ENCODE assay signal across 9 cellular contexts in the genomic region with DNA sequence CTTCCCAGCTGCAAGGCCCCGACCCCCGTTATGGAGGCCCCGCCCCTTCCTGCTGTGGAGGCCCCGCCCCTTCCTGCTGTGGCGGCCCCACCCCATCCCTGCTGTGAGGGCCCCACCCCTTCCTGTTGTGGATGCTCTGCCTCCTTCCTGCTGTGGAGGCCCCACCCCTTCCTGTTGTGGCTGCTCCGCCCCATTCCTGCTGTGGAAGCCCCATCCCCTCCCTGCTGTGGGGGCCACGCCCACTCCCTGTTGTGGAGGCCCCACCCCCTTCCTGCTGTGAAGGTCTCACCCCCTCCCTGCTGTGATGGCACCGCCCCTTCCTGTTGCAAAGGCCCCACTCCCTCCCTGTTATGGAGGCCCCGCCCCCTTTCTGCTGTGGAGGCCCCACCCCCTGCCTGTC.
DNase-seq lines count a peak whose midpoint lies in the region; ATAC-seq, FAIRE-seq and TF ChIP-seq lines count a peak whose summit lies in the region.
"Had no signal": no experiment of that assay in that cellular context is flagged by ENCODE, and none has a peak within 500 bp of the region (broad histone marks: within the 10 kb centered on the region; RNA-seq: fewer than 3 reads in every experiment).

No MANE protein-coding gene starts in this region.

- H3K4me1 ChIP-seq in A549 = no peaks in the 10 kb centered on the region
- peaks cover 12% of the 10 kb centered on the region for H3K4me1 ChIP-seq in testis

- TF ChIP-seq CTCF in A549 (IDR thresholded peaks at IDR 0.05) = no peak
- no peak for TF ChIP-seq CTCF in HL-60 (IDR thresholded peaks at IDR 0.05; ENCODE audit: insufficient read depth, low read length)
- no peak for TF ChIP-seq CTCF in testis (IDR thresholded peaks at IDR 0.05)

- H3K36me3 ChIP-seq in testis (ENCODE audit: low read depth, missing control alignments) = no peaks in the 10 kb centered on the region

- POLR2A ChIA-PET in A549 (lab: Yijun Ruan, JAX) = no interaction called here

- CTCF ChIA-PET in A549 (lab: Yijun Ruan, JAX) = no interaction called here

- peak overlapping the region; percentile 63 for H3K27ac Mint-ChIP-seq in T-helper 2 cell treated with Interferon-gamma antibody and Interleukin-4, amounts not matched to agents 5 μg/mL and 100 μg/mL, for 36 hours
- H3K27ac Mint-ChIP-seq in effector memory CD8-positive, alpha-beta T cell = peak overlapping the region; percentile 68 to 83

- intact Hi-C loops in testis (cut with DNase I; ENCODE audit: low total_unique reads) = no loop called here

- TF ChIP-seq POLR2A in A549 (IDR thresholded peaks at IDR 0.05; ENCODE audit: low read length) (no peak), testis (IDR thresholded peaks at IDR 0.05) (no peak)

- H3K27me3 Mint-ChIP-seq in T-helper 2 cell treated with Interferon-gamma antibody and Interleukin-4, amounts not matched to agents 5 μg/mL and 100 μg/mL, for 36 hours (ENCODE audit: low read depth) = no peaks in the 10 kb centered on the region
- no peaks in the 10 kb centered on the region for H3K27me3 Mint-ChIP-seq in effector memory CD8-positive, alpha-beta T cell

- no peak overlapping the region for H3K4me2 ChIP-seq in A549

- peak; percentile 31 to 81; a peak in 4 of 6 replicates for ATAC-seq in A549
- peak; percentile 91 for ATAC-seq in effector memory CD8-positive, alpha-beta T cell (replicated peaks)
- no peak for ATAC-seq in HG03565 (IDR thresholded peaks at IDR 0.05; ENCODE audit: unreplicated experiment)

- H3K4me1 Mint-ChIP-seq in T-helper 2 cell treated with Interferon-gamma antibody and Interleukin-4, amounts not matched to agents 5 μg/mL and 100 μg/mL, for 36 hours (ENCODE audit: low read depth) = no peaks in the 10 kb centered on the region
- peaks cover 5 to 10% of the 10 kb centered on the region in 2 donors for H3K4me1 Mint-ChIP-seq in effector memory CD8-positive, alpha-beta T cell (ENCODE audit: low read depth in 2 of 2)

- H3K4me3 Mint-ChIP-seq in T-helper 2 cell treated with Interferon-gamma antibody and Interleukin-4, amounts not matched to agents 5 μg/mL and 100 μg/mL, for 36 hours = no peak overlapping the region
- peak overlapping the region; percentile 32 to 50 for H3K4me3 Mint-ChIP-seq in effector memory CD8-positive, alpha-beta T cell

- no peak for FAIRE-seq in A549 (lab: Jason Lieb, UNC)

- WGBS in A549 (ENCODE audit: missing lambda C conversion rate) = no CpG with 5 or more reads among the region's 9 CpGs
- WGBS in testis, 2 donors = 41 to 57% methylated on average over 9 of the region's 9 CpGs

- no peak for TF ChIP-seq EP300 in A549 (IDR thresholded peaks at IDR 0.05)

- no peak for TF ChIP-seq RAD21 in A549 (conservative IDR thresholded peaks at IDR 0.05 in 1 of 2, IDR thresholded peaks at IDR 0.05 in 1 of 2)

- H3K27me3 ChIP-seq in HL-60 (ENCODE audit: insufficient read depth, poor library complexity, severe bottlenecking) (no peaks in the 10 kb centered on the region), testis (no peaks in the 10 kb centered on the region)

- no peaks in the 10 kb centered on the region for H3K36me3 Mint-ChIP-seq in T-helper 2 cell treated with Interferon-gamma antibody and Interleukin-4, amounts not matched to agents 5 μg/mL and 100 μg/mL, for 36 hours (ENCODE audit: low read depth)
- H3K36me3 Mint-ChIP-seq in effector memory CD8-positive, alpha-beta T cell (ENCODE audit: insufficient read depth) = no peaks in the 10 kb centered on the region

- H3K9me3 ChIP-seq in A549 (no peaks in the 10 kb centered on the region), testis (no peaks in the 10 kb centered on the region)

- peaks cover 4% of the 10 kb centered on the region for H3K9me3 Mint-ChIP-seq in T-helper 2 cell treated with Interferon-gamma antibody and Interleukin-4, amounts not matched to agents 5 μg/mL and 100 μg/mL, for 36 hours
- peaks cover 0 to 1% of the 10 kb centered on the region in 2 donors for H3K9me3 Mint-ChIP-seq in effector memory CD8-positive, alpha-beta T cell

- H3K27ac ChIP-seq in A549 (no peak overlapping the region), HL-60 (replicated peaks) (no peak overlapping the region), testis (no peak overlapping the region)

- DNase-seq in A549 (ENCODE audit: low read depth in 1 of 2, low spot score in 1 of 2) (peak; percentile 10 to 73), HL-60 (ENCODE audit: low read depth in 1 of 2, low spot score in 1 of 2) (peak; percentile 1 to 4), testis (peak; percentile 87), KG1 (lab: John Stamatoyannopoulos, UW) (no peak), cerebellar cortex (ENCODE audit: low spot score) (no peak)
- DNase-seq in T-helper 2 cell treated with Interferon-gamma antibody and Interleukin-4, amounts not matched to agents 5 μg/mL and 100 μg/mL, for 36 hours (ENCODE audit: low spot score) = peak; percentile 10
- peak; percentile 75 to 81 (median 78) for DNase-seq in effector memory CD8-positive, alpha-beta T cell
- DNase-seq: left cardiac atrium had no signal

- H3K4me3 ChIP-seq in A549 (no peak overlapping the region), HL-60 (replicated peaks; ENCODE audit: insufficient read depth, low read length) (no peak overlapping the region), testis (peak overlapping the region in 1 of 2 donors; percentile 26)

TF ChIP-seq in A549, 52 proteins besides CTCF, POLR2A, EP300 and RAD21:
- TF ChIP-seq KDM5A (IDR thresholded peaks at IDR 0.05) = no peak
- no peak for TF ChIP-seq RCOR1 (IDR thresholded peaks at IDR 0.05; ENCODE audit: low read depth, low read length)
- no peak for TF ChIP-seq MYC (IDR thresholded peaks at IDR 0.05; ENCODE audit: borderline replicate concordance, low read length)
- TF ChIP-seq, protein P1, sequence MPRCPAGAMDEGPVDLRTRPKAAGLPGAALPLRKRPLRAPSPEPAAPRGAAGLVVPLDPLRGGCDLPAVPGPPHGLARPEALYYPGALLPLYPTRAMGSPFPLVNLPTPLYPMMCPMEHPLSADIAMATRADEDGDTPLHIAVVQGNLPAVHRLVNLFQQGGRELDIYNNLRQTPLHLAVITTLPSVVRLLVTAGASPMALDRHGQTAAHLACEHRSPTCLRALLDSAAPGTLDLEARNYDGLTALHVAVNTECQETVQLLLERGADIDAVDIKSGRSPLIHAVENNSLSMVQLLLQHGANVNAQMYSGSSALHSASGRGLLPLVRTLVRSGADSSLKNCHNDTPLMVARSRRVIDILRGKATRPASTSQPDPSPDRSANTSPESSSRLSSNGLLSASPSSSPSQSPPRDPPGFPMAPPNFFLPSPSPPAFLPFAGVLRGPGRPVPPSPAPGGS (IDR thresholded peaks at IDR 0.05) = no peak

Comparison
In these comparisons a context has a peak if more than half of its experiments do, and no peak if none do; other contexts are left out.
1. DNase-seq: peak in A549 (2 of 2), HL-60 (2 of 2), T-helper 2 cell treated with Interferon-gamma antibody and Interleukin-4, amounts not matched to agents 5 μg/mL and 100 μg/mL, for 36 hours (single experiment), effector memory CD8-positive, alpha-beta T cell (3 of 3) and testis (single experiment); none in KG1 (single experiment) and cerebellar cortex (single experiment).